ENCODE assay signal across 1 cellular context in genomic region chr3:32423534-32423933, GRCh38.
TF ChIP-seq lines count a peak whose summit lies in the region.

No MANE protein-coding gene starts in this region.

TF ChIP-seq in HepG2, 621 proteins besides CTCF, POLR2A, EP300 and RAD21 (continued from another document):
- no peak for TF ChIP-seq PATZ1 (CRISPR knock-in tag; IDR thresholded peaks at IDR 0.05)
- no peak for TF ChIP-seq TBL1XR1 (IDR thresholded peaks at IDR 0.05; ENCODE audit: borderline replicate concordance, low read length, partially characterized antibody)
- TF ChIP-seq SRSF1 (optimal IDR thresholded peaks at IDR 0.05; ENCODE audit: low read depth, low read length) = no peak
- TF ChIP-seq ZNF264 (CRISPR knock-in tag; IDR thresholded peaks at IDR 0.05) = no peak
- no peak for TF ChIP-seq ZNF430 (CRISPR knock-in tag; IDR thresholded peaks at IDR 0.05)
- no peak for TF ChIP-seq FUBP1 (CRISPR knock-in tag; IDR thresholded peaks at IDR 0.05; ENCODE audit: borderline replicate concordance)
- no peak for TF ChIP-seq GRHL1 (CRISPR knock-in tag; conservative IDR thresholded peaks at IDR 0.05)
- no peak for TF ChIP-seq ZBTB49 (CRISPR knock-in tag; IDR thresholded peaks at IDR 0.05; ENCODE audit: borderline replicate concordance)
